ENCODE assay signal across 9 cellular contexts in the genomic region with DNA sequence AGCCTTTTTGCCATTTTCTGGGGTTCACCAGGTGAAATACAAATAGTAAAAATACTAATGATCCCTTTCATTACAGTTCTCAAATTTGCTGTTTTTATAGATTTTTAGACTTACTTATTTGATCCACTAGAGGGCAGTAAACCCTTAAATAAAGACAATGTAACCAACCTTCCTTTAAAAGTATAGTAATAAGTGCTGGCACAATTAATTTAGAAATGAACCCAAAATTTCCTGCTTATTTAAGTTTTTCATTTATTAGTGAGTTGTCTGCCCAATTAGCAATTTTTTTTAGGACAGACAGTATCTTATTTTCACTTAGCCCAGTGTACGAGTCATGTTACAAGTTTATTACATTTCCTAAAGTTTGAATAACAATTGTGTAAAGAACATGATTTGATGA. TPM values are rescaled to one million over a fixed set of nuclear protein-coding genes. Genes with fewer than 3 reads are reported as not detected.
A peak's percentile ranks its signal among the peaks of the same experiment; 100 is the strongest.
DNase-seq lines count a peak whose midpoint lies in the region; ATAC-seq, FAIRE-seq and TF ChIP-seq lines count a peak whose summit lies in the region.
"Had no signal": no experiment of that assay in that cellular context is flagged by ENCODE, and none has a peak within 500 bp of the region (broad histone marks: within the 10 kb centered on the region; RNA-seq: fewer than 3 reads in every experiment).

No MANE protein-coding gene starts in this region.

- DNase-seq in GF-D8 (lab: John Stamatoyannopoulos, UW): peak; percentile 33
- DNase-seq in NCI-H1417 treated with DMSO at 0.1 percent for 48 hours (lab: John Stamatoyannopoulos, UW): peak; percentile 35
- no peak for DNase-seq in adrenal gland
- DNase-seq in HepG2 (ENCODE audit: low spot score): peak; percentile 26
- DNase-seq in activated CD8-positive, alpha-beta memory T cell treated with anti-CD3 and anti-CD28 coated beads, Interleukin-2, amount 50 U/mL, for 48 hours: no peak

- FAIRE-seq in HepG2 (lab: Jason Lieb, UNC): no peak

- CTCF ChIA-PET in HepG2 (lab: Yijun Ruan, JAX; ENCODE audit: low intra/inter-chr PET ratio, low total read pairs): interaction anchor here (1.5 kb wide), 1 partner anchor 343 kb away, joined by 6 read pairs; no protein-coding TSS in a partner anchor

- no peak overlapping the region for H2AFZ ChIP-seq in HepG2 (ENCODE audit: low read length)

- H3K9ac ChIP-seq in HepG2 (ENCODE audit: insufficient read depth, low read depth, low read length): no peak overlapping the region

- peak; percentile 32; the same call in 1 of the 2 replicates for TF ChIP-seq RAD21 in HepG2 (CRISPR knock-in tag; IDR thresholded peaks at IDR 0.05)

- WGBS in adrenal gland, 4 donors: 43 to 69% (median 59%) methylated on average over 1 of the region's 1 CpG
- 100% methylated on average over 1 of the region's 1 CpG for WGBS in HepG2 (ENCODE audit: low lambda C conversion rate)

- H3K79me2 ChIP-seq in HepG2 (ENCODE audit: insufficient read depth, low read length): peaks cover 36% of the 10 kb centered on the region

- ATAC-seq in HepG2 (no peak), GM18870 (IDR thresholded peaks at IDR 0.05; ENCODE audit: unreplicated experiment) (no peak), GM21717 (IDR thresholded peaks at IDR 0.05; ENCODE audit: unreplicated experiment) (no peak), HG02970 (IDR thresholded peaks at IDR 0.05; ENCODE audit: low FRiP score, unreplicated experiment) (no peak)

- H4K20me1 ChIP-seq in HepG2 (ENCODE audit: insufficient read depth, low read length): no peaks in the 10 kb centered on the region

- no peaks in the 10 kb centered on the region for H3K4me1 ChIP-seq in adrenal gland (replicated peaks in 1 of 2)
- peaks cover 32% of the 10 kb centered on the region for H3K4me1 ChIP-seq in HepG2 (ENCODE audit: insufficient read depth, low read length)
- H3K4me1 ChIP-seq: SJCRH30 had no signal

- no peak overlapping the region for H3K4me2 ChIP-seq in HepG2 (ENCODE audit: low read depth, low read length)

- in situ Hi-C loops in HepG2 (cut with HindIII; ENCODE audit: extremely low pct_ligation_motif_present, low pct_unique_long_range_greater_than_20kb): loop anchor here (10.0 kb wide), 2 partner anchors 259 to 349 kb away; no protein-coding TSS in a partner anchor

- TF ChIP-seq CTCF in adrenal gland (IDR thresholded peaks at IDR 0.05): peak; percentile 33 to 77 (median 64)
- TF ChIP-seq CTCF in HepG2 (CRISPR knock-in tag; IDR thresholded peaks at IDR 0.05): peak; percentile 51

- H3K27me3 ChIP-seq in adrenal gland (no peaks in the 10 kb centered on the region), HepG2 (ENCODE audit: control insufficient read depth in 1 of 2, insufficient read depth in 2 of 2, low read length in 2 of 2) (no peaks in the 10 kb centered on the region)
- H3K27me3 ChIP-seq: SJCRH30 had no signal

- BruUV-seq in HepG2 (replicated peaks; lab: Mats Ljungman, UMichigan): no TSS peak

- no peak overlapping the region for H3K27ac ChIP-seq in adrenal gland
- no peak overlapping the region for H3K27ac ChIP-seq in HepG2 (ENCODE audit: extremely low read length, insufficient read depth, low read length)
- H3K27ac ChIP-seq: SJCRH30 had no signal

- POLR2A ChIA-PET in HepG2 (lab: Yijun Ruan, JAX): no interaction called here

- no peak for TF ChIP-seq EP300 in HepG2 (IDR thresholded peaks at IDR 0.05; ENCODE audit: low read depth in 2 of 2, low read length in 2 of 2)
- no peak for TF ChIP-seq EP300 in HepG2 (CRISPR knock-in tag; IDR thresholded peaks at IDR 0.05; ENCODE audit: borderline replicate concordance)

- TF ChIP-seq POLR2A in adrenal gland (IDR thresholded peaks at IDR 0.05) (no peak), HepG2 (IDR thresholded peaks at IDR 0.05; ENCODE audit: insufficient read depth in 1 of 2, low read depth in 2 of 2, low read length in 2 of 2) (no peak)

- H3K36me3 ChIP-seq in adrenal gland (replicated peaks in 1 of 2) (no peaks in the 10 kb centered on the region), HepG2 (replicated peaks in 1 of 2; ENCODE audit: control insufficient read depth in 1 of 2, insufficient read depth in 2 of 2, low read length in 2 of 2) (no peaks in the 10 kb centered on the region)

- no peak overlapping the region for H3K4me3 ChIP-seq in adrenal gland
- H3K4me3 ChIP-seq in HepG2 (replicated peaks in 1 of 3; ENCODE audit: insufficient read depth in 1 of 3, low read depth in 2 of 3, low read length in 3 of 3): no peak overlapping the region
- H3K4me3 ChIP-seq: SJCRH30 had no signal

- no peaks in the 10 kb centered on the region for H3K9me3 ChIP-seq in adrenal gland (replicated peaks in 1 of 3)
- H3K9me3 ChIP-seq in HepG2 (ENCODE audit: low read length): no peaks in the 10 kb centered on the region

- intact Hi-C loops in adrenal gland (cut with DNase I) (loop anchor here (10.0 kb wide), 3 partner anchors 169 to 349 kb away; partner anchors contain the start of genes PCF11 (in 1 of the 2) and RAB30 (in 1 of the 2)), HepG2 (cut with micrococcal nuclease; ENCODE audit: unreplicated experiment) (loop anchor here (1.0 to 10.0 kb wide), 5 partner anchors 83 to 616 kb away; partner anchors contain the start of gene CCDC90B)

RNA-seq across cellular contexts. Expression of gene DDIAS, which starts 4.7 kb away (rescaled TPM):
- total RNA-seq in adrenal gland (1 to 10 TPM in 4 of 8 donors, under 1 TPM in 4; 0.17 to 1.1 (median 0.83) TPM), HepG2 (2016; rRNA removed; fragmentation: Illumina TruSeq; extraction: Trizol) (13.0 and 23.5 TPM in 2 replicates)
- polyA plus RNA-seq in adrenal gland (1 to 10 TPM in 1 of 3 donors, under 1 TPM in 2; 0.27 to 1.4 (median 0.48) TPM), HepG2 (2011; rRNA removed) (2.2 and 3.5 TPM in 2 replicates)
- total RNA-seq in HepG2 (2016; cell fraction: cytosol; rRNA removed; fragmentation: Illumina TruSeq; extraction: Trizol; ENCODE audit: low read depth): 4.5 and 6.3 TPM in 2 replicates
- 12.6 and 21.3 TPM in 2 replicates for total RNA-seq in HepG2 (2016; cell fraction: insoluble cytoplasmic fraction; rRNA removed; fragmentation: Illumina TruSeq; extraction: Trizol)
- total RNA-seq in HepG2 (2016; cell fraction: membrane; rRNA removed; fragmentation: Illumina TruSeq; extraction: Trizol): 9.5 and 11.4 TPM in 2 replicates
- total RNA-seq in HepG2 (2016; cell fraction: nucleus; rRNA removed; fragmentation: Illumina TruSeq; extraction: Trizol): 9.5 and 11.1 TPM in 2 replicates
- polyA plus RNA-seq in HepG2 (2011; cell fraction: cytosol; rRNA removed): 1.6 and 2.0 TPM in 2 replicates
- polyA plus RNA-seq in HepG2 (2011; cell fraction: nucleus; rRNA removed): 1.0 and 1.6 TPM in 2 replicates
- polyA plus RNA-seq in HepG2 (2012): 1.7 and 5.3 TPM in 2 replicates
- 0.66 and 0.94 TPM in 2 replicates for polyA plus RNA-seq in HepG2 (2016; cell fraction: cytosol; fragmentation: Illumina TruSeq; extraction: Trizol; ENCODE audit: low read depth)
- polyA plus RNA-seq in HepG2 (2016; cell fraction: insoluble cytoplasmic fraction; fragmentation: Illumina TruSeq; extraction: Trizol; ENCODE audit: low read depth): 13.7 and 16.2 TPM in 2 replicates
- 2.6 and 3.1 TPM in 2 replicates for polyA plus RNA-seq in HepG2 (2016; cell fraction: membrane; fragmentation: Illumina TruSeq; extraction: Trizol; ENCODE audit: low read depth)
- polyA plus RNA-seq in HepG2 (2016; cell fraction: nucleus; fragmentation: Illumina TruSeq; extraction: Trizol; ENCODE audit: insufficient read depth, low read depth): 11.7 and 12.4 TPM in 2 replicates
- 10.5 and 39.5 TPM in 2 replicates for polyA minus RNA-seq in HepG2 (2011; rRNA and poly(A)+ RNA removed; ENCODE audit: low replicate concordance)
- polyA minus RNA-seq in HepG2 (2011; cell fraction: cytosol; rRNA and poly(A)+ RNA removed): 1.9 and 3.3 TPM in 2 replicates
- 2.1 and 3.9 TPM in 2 replicates for polyA minus RNA-seq in HepG2 (2011; cell fraction: nucleus; rRNA and poly(A)+ RNA removed)

RNA-seq across cellular contexts. Expression of gene PRCP, which starts 6.0 kb away (rescaled TPM):
- total RNA-seq in adrenal gland (100 to 1,000 TPM in 7 of 8 donors, 10 to 100 TPM in 1; 79.9 to 169 (median 136) TPM), HepG2 (2016; rRNA removed; fragmentation: Illumina TruSeq; extraction: Trizol) (49.9 and 84.2 TPM in 2 replicates)
- polyA plus RNA-seq in adrenal gland (100 to 1,000 TPM in 1 of 3 donors, 10 to 100 TPM in 2; 29.9 to 196 (median 37.9) TPM), HepG2 (2011; rRNA removed) (79.7 and 105 TPM in 2 replicates)
- 12.9 and 14.2 TPM in 2 replicates for total RNA-seq in HepG2 (2016; cell fraction: cytosol; rRNA removed; fragmentation: Illumina TruSeq; extraction: Trizol; ENCODE audit: low read depth)
- 49.2 and 86.3 TPM in 2 replicates for total RNA-seq in HepG2 (2016; cell fraction: insoluble cytoplasmic fraction; rRNA removed; fragmentation: Illumina TruSeq; extraction: Trizol)
- total RNA-seq in HepG2 (2016; cell fraction: membrane; rRNA removed; fragmentation: Illumina TruSeq; extraction: Trizol): 29.1 and 33.4 TPM in 2 replicates
- total RNA-seq in HepG2 (2016; cell fraction: nucleus; rRNA removed; fragmentation: Illumina TruSeq; extraction: Trizol): 75.4 and 86.0 TPM in 2 replicates
- 63.3 and 100 TPM in 2 replicates for polyA plus RNA-seq in HepG2 (2011; cell fraction: cytosol; rRNA removed)
- polyA plus RNA-seq in HepG2 (2011; cell fraction: nucleus; rRNA removed): 24.2 and 26.5 TPM in 2 replicates
- 56.3 and 103 TPM in 2 replicates for polyA plus RNA-seq in HepG2 (2012)
- 12.6 and 13.4 TPM in 2 replicates for polyA plus RNA-seq in HepG2 (2016; cell fraction: cytosol; fragmentation: Illumina TruSeq; extraction: Trizol; ENCODE audit: low read depth)
- 48.2 and 49.2 TPM in 2 replicates for polyA plus RNA-seq in HepG2 (2016; cell fraction: insoluble cytoplasmic fraction; fragmentation: Illumina TruSeq; extraction: Trizol; ENCODE audit: low read depth)
- 27.2 and 33.0 TPM in 2 replicates for polyA plus RNA-seq in HepG2 (2016; cell fraction: membrane; fragmentation: Illumina TruSeq; extraction: Trizol; ENCODE audit: low read depth)
- polyA plus RNA-seq in HepG2 (2016; cell fraction: nucleus; fragmentation: Illumina TruSeq; extraction: Trizol; ENCODE audit: insufficient read depth, low read depth): 84.6 and 95.4 TPM in 2 replicates
- 22.7 and 35.1 TPM in 2 replicates for polyA minus RNA-seq in HepG2 (2011; rRNA and poly(A)+ RNA removed; ENCODE audit: low replicate concordance)
- 55.6 and 56.6 TPM in 2 replicates for polyA minus RNA-seq in HepG2 (2011; cell fraction: cytosol; rRNA and poly(A)+ RNA removed)
- polyA minus RNA-seq in HepG2 (2011; cell fraction: nucleus; rRNA and poly(A)+ RNA removed): 29.0 and 33.7 TPM in 2 replicates

Comparison
In these comparisons a context has a peak if more than half of its experiments do, and no peak if none do; other contexts are left out.
1. DNase-seq: peak in GF-D8 (single experiment), NCI-H1417 treated with DMSO at 0.1 percent for 48 hours (single experiment) and HepG2 (single experiment); none in adrenal gland (0 of 7) and activated CD8-positive, alpha-beta memory T cell treated with anti-CD3 and anti-CD28 coated beads, Interleukin-2, amount 50 U/mL, for 48 hours (single experiment).